11 cellular contexts compared by ENCODE assay signal in the genomic region with DNA sequence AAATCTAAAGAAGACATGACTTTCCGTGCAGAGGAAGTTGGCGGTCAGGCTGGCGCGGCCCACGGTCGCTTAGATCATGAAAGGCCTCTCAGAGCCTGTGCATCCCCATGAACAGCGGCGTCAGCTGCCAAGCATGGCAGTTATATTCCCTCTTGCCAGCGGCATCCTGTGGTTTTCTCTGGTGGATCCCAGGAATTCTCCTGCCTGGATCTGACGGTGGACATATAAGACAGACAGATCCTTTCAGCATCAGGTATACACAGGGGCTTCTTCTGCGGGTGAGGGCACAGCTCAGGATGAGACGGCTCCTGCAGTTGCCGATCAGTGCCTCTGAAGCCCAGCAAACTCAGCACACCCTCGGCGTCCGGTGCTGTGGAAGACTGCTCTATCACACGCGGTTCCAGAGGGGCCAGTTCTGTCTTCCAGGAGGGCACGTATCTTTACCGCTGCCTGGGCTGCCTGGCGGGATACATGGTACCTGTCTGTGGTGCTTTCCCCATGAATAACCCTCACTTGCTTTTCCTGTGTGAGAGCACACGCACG.
DNase-seq lines count a peak whose midpoint lies in the region; ATAC-seq, FAIRE-seq and TF ChIP-seq lines count a peak whose summit lies in the region.
"Had no signal": no experiment of that assay in that cellular context is flagged by ENCODE, and none has a peak within 500 bp of the region (broad histone marks: within the 10 kb centered on the region; RNA-seq: fewer than 3 reads in every experiment).

No MANE protein-coding gene starts in this region.

- TF ChIP-seq RAD21 in GM12878 (IDR thresholded peaks at IDR 0.05; ENCODE audit: insufficient read depth, low read depth, low read length), result no peak

- intact Hi-C loops in GM12878 (cut with micrococcal nuclease; ENCODE audit: unreplicated experiment) (loop anchor here (5.0 kb wide), 1 partner anchor 99 kb away; no protein-coding TSS in a partner anchor), gastrocnemius medialis (cut with DNase I; ENCODE audit: low total_unique reads) (loop anchor here (2.0 to 10.0 kb wide), 2 partner anchors 160 to 348 kb away; partner anchors contain the start of genes FAM210A and RNMT)

- H4K20me1 ChIP-seq in GM12878 (ENCODE audit: control insufficient read depth, insufficient read depth), result no peaks in the 10 kb centered on the region

- RAD21 ChIA-PET in GM12878 (lab: Charles Lee; ENCODE audit: unreplicated experiment), result interaction anchor here (0.9 kb wide), 1 partner anchor 210 kb away, joined by 3 read pairs; no protein-coding TSS in a partner anchor

- WGBS in GM12878 (ENCODE audit: insufficient coverage, insufficient replicate concordance, low lambda C conversion rate, missing lambda C conversion rate), result 92% methylated on average over 23 of the region's 23 CpGs

- H3K4me2 ChIP-seq in GM12878 (ENCODE audit: control insufficient read depth, insufficient read depth), result peak overlapping the region; percentile 40; the same call in 1 of the 2 replicates

- CTCF ChIA-PET in GM12878 (lab: Yijun Ruan, JAX), result interaction anchor here (0.6 kb wide), 1 partner anchor 139 kb away, joined by 3 read pairs; no protein-coding TSS in a partner anchor

- H3K36me3 ChIP-seq in GM12878 (ENCODE audit: control insufficient read depth in 2 of 2, insufficient read depth in 2 of 2, low read length in 1 of 2), result no peaks in the 10 kb centered on the region
- no peaks in the 10 kb centered on the region for H3K36me3 ChIP-seq in gastrocnemius medialis

- H3K4me1 ChIP-seq in GM12878 (ENCODE audit: control insufficient read depth, insufficient read depth, low read length) (peaks cover 37% of the 10 kb centered on the region), gastrocnemius medialis (peaks cover 50% of the 10 kb centered on the region in 2 donors)

- no peak overlapping the region for H3K4me3 ChIP-seq in GM12878
- H3K4me3 ChIP-seq in gastrocnemius medialis, result no peak overlapping the region
- H3K4me3 ChIP-seq: mucosa of descending colon had no signal

- H3K27me3 ChIP-seq in GM12878 (replicated peaks in 1 of 2; ENCODE audit: control insufficient read depth in 2 of 2, insufficient read depth in 2 of 2, low read length in 1 of 2), result no peaks in the 10 kb centered on the region
- H3K27me3 ChIP-seq in gastrocnemius medialis, result no peaks in the 10 kb centered on the region

- TF ChIP-seq POLR2A in GM12878 (IDR thresholded peaks at IDR 0.05; ENCODE audit: low read depth, low read length) (no peak), gastrocnemius medialis (IDR thresholded peaks at IDR 0.05) (no peak), H54 (IDR thresholded peaks at IDR 0.05; ENCODE audit: low read depth, low read length) (no peak)

- no peak overlapping the region for H3K9ac ChIP-seq in GM12878 (ENCODE audit: control insufficient read depth, insufficient read depth, low read length)

- no peak for TF ChIP-seq EP300 in GM12878 (IDR thresholded peaks at IDR 0.05; ENCODE audit: borderline replicate concordance in 1 of 2, control insufficient read depth in 1 of 2, low read depth in 2 of 2, low read length in 2 of 2)

- ATAC-seq in GM12878 (no peak), gastrocnemius medialis (no peak), HG03175 (IDR thresholded peaks at IDR 0.05; ENCODE audit: unreplicated experiment) (no peak)

- in situ Hi-C loops in G401 (cut with HindIII; ENCODE audit: low sequenced_read_pairs), result no loop called here
- in situ Hi-C loops in GM12878 (cut with MboI), result no loop called here
- in situ Hi-C loops in gastrocnemius medialis (cut with MboI; ENCODE audit: low sequenced_read_pairs in 4 of 4), result no loop called here

- FAIRE-seq in GM12878 (lab: Jason Lieb, UNC) (no peak), H54 (lab: Jason Lieb, UNC) (no peak)
- FAIRE-seq: GM12892 had no signal

- H3K27ac ChIP-seq in GM12878 (ENCODE audit: control insufficient read depth, insufficient read depth) (no peak overlapping the region), gastrocnemius medialis (peak overlapping the region in 1 of 4 donors; percentile 30)

- DNase-seq in G401 (ENCODE audit: low spot score) (peak; percentile 77), GM12878 (ENCODE audit: low read depth, low spot score) (no peak), NCI-H1048 (lab: John Stamatoyannopoulos, UW) (no peak), gastrocnemius medialis (no peak), H54 (ENCODE audit: insufficient read length, low spot score) (no peak)
- DNase-seq in activated CD4-positive, alpha-beta T cell treated with anti-CD3 and anti-CD28 coated beads, Interleukin-2, amount 50 U/mL, for 48 hours, result peak; percentile 66 to 70
- DNase-seq in stimulated activated CD4-positive, alpha-beta T cell treated with anti-CD3 and anti-CD28 coated beads, Interleukin-1b, Interleukin-23, amount 100 ng/mL, for 48 hours, result peak; percentile 65
- DNase-seq: amniotic stem cell had no signal

- POLR2A ChIA-PET in GM12878 (lab: Charles Lee), result no interaction called here

- BruUV-seq in GM12878 (replicated peaks; lab: Mats Ljungman, UMichigan), result no TSS peak

- SMC1A ChIA-PET in GM12878 (lab: Charles Lee; ENCODE audit: uncharacterized antibody, unreplicated experiment), result no interaction called here

- H3K79me2 ChIP-seq in GM12878 (ENCODE audit: control insufficient read depth, insufficient read depth, low read length), result no peaks in the 10 kb centered on the region

- H3K9me3 ChIP-seq in GM12878 (replicated peaks; ENCODE audit: control insufficient read depth, insufficient read depth, low read length) (no peaks in the 10 kb centered on the region), gastrocnemius medialis (no peaks in the 10 kb centered on the region)
- H3K9me3 ChIP-seq: mucosa of descending colon had no signal

- TF ChIP-seq CTCF in GM12878 (IDR thresholded peaks at IDR 0.05 in 2 of 3, conservative IDR thresholded peaks at IDR 0.05 in 1 of 3; ENCODE audit: control insufficient read depth in 2 of 3, extremely low read depth in 1 of 3, insufficient read depth in 1 of 3, low read depth in 3 of 3, low read length in 3 of 3) (no peak), gastrocnemius medialis (IDR thresholded peaks at IDR 0.05 in 4 of 5, conservative IDR thresholded peaks at IDR 0.05 in 1 of 5) (no peak)

- no peak overlapping the region for H2AFZ ChIP-seq in GM12878 (ENCODE audit: control insufficient read depth, low read depth, low read length)

TF ChIP-seq in GM12878, 131 proteins besides CTCF, POLR2A, EP300 and RAD21 (continues in another document):
- TF ChIP-seq ESRRA (IDR thresholded peaks at IDR 0.05; ENCODE audit: low read length), result no peak
- no peak for TF ChIP-seq SIN3A (IDR thresholded peaks at IDR 0.05; ENCODE audit: low read depth, low read length)
- no peak for TF ChIP-seq PRDM15 (CRISPR knock-in tag; IDR thresholded peaks at IDR 0.05)
- TF ChIP-seq, protein P1, sequence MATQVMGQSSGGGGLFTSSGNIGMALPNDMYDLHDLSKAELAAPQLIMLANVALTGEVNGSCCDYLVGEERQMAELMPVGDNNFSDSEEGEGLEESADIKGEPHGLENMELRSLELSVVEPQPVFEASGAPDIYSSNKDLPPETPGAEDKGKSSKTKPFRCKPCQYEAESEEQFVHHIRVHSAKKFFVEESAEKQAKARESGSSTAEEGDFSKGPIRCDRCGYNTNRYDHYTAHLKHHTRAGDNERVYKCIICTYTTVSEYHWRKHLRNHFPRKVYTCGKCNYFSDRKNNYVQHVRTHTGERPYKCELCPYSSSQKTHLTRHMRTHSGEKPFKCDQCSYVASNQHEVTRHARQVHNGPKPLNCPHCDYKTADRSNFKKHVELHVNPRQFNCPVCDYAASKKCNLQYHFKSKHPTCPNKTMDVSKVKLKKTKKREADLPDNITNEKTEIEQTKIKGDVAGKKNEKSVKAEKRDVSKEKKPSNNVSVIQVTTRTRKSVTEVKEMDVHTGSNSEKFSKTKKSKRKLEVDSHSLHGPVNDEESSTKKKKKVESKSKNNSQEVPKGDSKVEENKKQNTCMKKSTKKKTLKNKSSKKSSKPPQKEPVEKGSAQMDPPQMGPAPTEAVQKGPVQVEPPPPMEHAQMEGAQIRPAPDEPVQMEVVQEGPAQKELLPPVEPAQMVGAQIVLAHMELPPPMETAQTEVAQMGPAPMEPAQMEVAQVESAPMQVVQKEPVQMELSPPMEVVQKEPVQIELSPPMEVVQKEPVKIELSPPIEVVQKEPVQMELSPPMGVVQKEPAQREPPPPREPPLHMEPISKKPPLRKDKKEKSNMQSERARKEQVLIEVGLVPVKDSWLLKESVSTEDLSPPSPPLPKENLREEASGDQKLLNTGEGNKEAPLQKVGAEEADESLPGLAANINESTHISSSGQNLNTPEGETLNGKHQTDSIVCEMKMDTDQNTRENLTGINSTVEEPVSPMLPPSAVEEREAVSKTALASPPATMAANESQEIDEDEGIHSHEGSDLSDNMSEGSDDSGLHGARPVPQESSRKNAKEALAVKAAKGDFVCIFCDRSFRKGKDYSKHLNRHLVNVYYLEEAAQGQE (IDR thresholded peaks at IDR 0.05; ENCODE audit: low read depth, low read length), result no peak
- TF ChIP-seq YBX1 (IDR thresholded peaks at IDR 0.05), result no peak
- no peak for TF ChIP-seq POLR2AphosphoS2 (IDR thresholded peaks at IDR 0.05; ENCODE audit: low read depth, low read length)
- TF ChIP-seq ZNF384 (IDR thresholded peaks at IDR 0.05; ENCODE audit: borderline replicate concordance, low read depth, low read length), result no peak
- TF ChIP-seq BACH1 (IDR thresholded peaks at IDR 0.05; ENCODE audit: borderline replicate concordance), result no peak

Comparison
In these comparisons a context has a peak if more than half of its experiments do, and no peak if none do; other contexts are left out.
1. DNase-seq: peak in G401 (single experiment), activated CD4-positive, alpha-beta T cell treated with anti-CD3 and anti-CD28 coated beads, Interleukin-2, amount 50 U/mL, for 48 hours (2 of 2) and stimulated activated CD4-positive, alpha-beta T cell treated with anti-CD3 and anti-CD28 coated beads, Interleukin-1b, Interleukin-23, amount 100 ng/mL, for 48 hours (single experiment); none in GM12878 (single experiment), NCI-H1048 (single experiment), gastrocnemius medialis (0 of 2) and H54 (single experiment).